39 cellular contexts compared by ENCODE assay signal in genomic region chr5:82644229-82644628, GRCh38.
"Had no signal": no experiment of that assay in that cellular context is flagged by ENCODE, and none has a peak within 500 bp of the region (broad histone marks: within the 10 kb centered on the region; RNA-seq: fewer than 3 reads in every experiment).

No MANE protein-coding gene starts in this region.

- H3K27ac Mint-ChIP-seq: activated CD4-positive, alpha-beta memory T cell treated with anti-CD3 and anti-CD28 coated beads, Interleukin-2, amount 10 ng/mL, durations not matched to agents 7 days and 5 days; activated CD4-positive, alpha-beta T cell treated with anti-CD3 and anti-CD28 coated beads for 36 hours; activated CD4-positive, alpha-beta T cell treated with anti-CD3 and anti-CD28 coated beads, Interleukin-2, amount 10 ng/mL, durations not matched to agents 7 days and 5 days; activated CD8-positive, alpha-beta memory T cell treated with anti-CD3 and anti-CD28 coated beads, Interleukin-2, amount 10 ng/mL, durations not matched to agents 7 days and 5 days; activated CD8-positive, alpha-beta T cell treated with anti-CD3 and anti-CD28 coated beads, Interleukin-2, amount 10 ng/mL, durations not matched to agents 7 days and 5 days; activated naive CD4-positive, alpha-beta T cell treated with anti-CD3 and anti-CD28 coated beads for 36 hours; activated naive CD4-positive, alpha-beta T cell treated with anti-CD3 and anti-CD28 coated beads, Interleukin-2, amount 50 U/mL, for 72 hours; activated naive CD8-positive, alpha-beta T cell treated with anti-CD3 and anti-CD28 coated beads for 36 hours; activated T-cell treated with anti-CD3 and anti-CD28 coated beads, Interleukin-2, amount 50 U/mL, for 24 hours; activated T-helper 2 cell treated with anti-CD3 and anti-CD28 coated beads, Interferon-gamma antibody, Interleukin-2, Interleukin-4, amounts not matched to agents 10 μg/mL and 5 μg/mL and 100 μg/mL, durations not matched to agents 14 hours and 24 hours and 36 hours; T-helper 1 cell treated with Interleukin-12 subunit alpha and Interleukin-12 subunit beta and Interleukin-4 antibody, amounts not matched to agents 30 μg/mL and 1 μg/mL, for 36 hours; T-helper 2 cell treated with Interferon-gamma antibody and Interleukin-4, amounts not matched to agents 5 μg/mL and 100 μg/mL, for 36 hours; WTC11 had no signal

- H3K4me3 ChIP-seq: adrenal gland, body of pancreas, cardiac muscle cell had no signal

- H3K9me3 ChIP-seq: adrenal gland, body of pancreas had no signal

- H3K27me3 Mint-ChIP-seq: activated naive CD8-positive, alpha-beta T cell treated with anti-CD3 and anti-CD28 coated beads for 36 hours; central memory CD8-positive, alpha-beta T cell had no signal

- H3K36me3 Mint-ChIP-seq: activated CD8-positive, alpha-beta memory T cell treated with anti-CD3 and anti-CD28 coated beads, Interleukin-2, amount 10 ng/mL, durations not matched to agents 7 days and 5 days; activated naive CD4-positive, alpha-beta T cell treated with anti-CD3 and anti-CD28 coated beads, Interleukin-2, amount 50 U/mL, for 72 hours; activated naive CD8-positive, alpha-beta T cell treated with anti-CD3 and anti-CD28 coated beads for 36 hours; WTC11 had no signal

- H3K27ac ChIP-seq: adrenal gland, body of pancreas, cardiac muscle cell, WERI-Rb-1 had no signal

- DNase-seq: activated CD4-positive, alpha-beta memory T cell treated with anti-CD3 and anti-CD28 coated beads, Interleukin-2, amount 10 ng/mL, durations not matched to agents 7 days and 5 days; activated CD4-positive, alpha-beta T cell treated with anti-CD3 and anti-CD28 coated beads for 1 hour; activated CD4-positive, alpha-beta T cell treated with anti-CD3 and anti-CD28 coated beads for 36 hours; activated CD4-positive, alpha-beta T cell treated with anti-CD3 and anti-CD28 coated beads for 48 hours; activated CD4-positive, alpha-beta T cell treated with anti-CD3 and anti-CD28 coated beads, Interleukin-2, amount 10 ng/mL, durations not matched to agents 7 days and 5 days; activated CD4-positive, alpha-beta T cell treated with anti-CD3 and anti-CD28 coated beads, Interleukin-2, amount 50 U/mL, for 48 hours; activated CD4-positive, CD25-positive, alpha-beta regulatory T cell; activated CD8-positive, alpha-beta memory T cell treated with anti-CD3 and anti-CD28 coated beads for 24 hours; activated CD8-positive, alpha-beta memory T cell treated with anti-CD3 and anti-CD28 coated beads, Interleukin-2, amount 10 ng/mL, durations not matched to agents 7 days and 5 days; activated CD8-positive, alpha-beta memory T cell treated with anti-CD3 and anti-CD28 coated beads, Interleukin-2, amount 50 U/mL, for 48 hours; activated CD8-positive, alpha-beta T cell treated with anti-CD3 and anti-CD28 coated beads, Interleukin-2, amount 10 ng/mL, durations not matched to agents 7 days and 5 days; activated effector memory CD4-positive, alpha-beta T cell treated with Interleukin-2 at 50 U/mL for 16 hours; activated gamma-delta T cell; activated naive CD4-positive, alpha-beta T cell treated with anti-CD3 and anti-CD28 coated beads for 36 hours; activated naive CD4-positive, alpha-beta T cell treated with anti-CD3 and anti-CD28 coated beads, Interleukin-2, amount 50 U/mL, for 16 hours; activated naive CD8-positive, alpha-beta T cell treated with anti-CD3 and anti-CD28 coated beads for 36 hours; activated T-cell treated with anti-CD3 and anti-CD28 coated beads, Interleukin-2, amount 50 U/mL, for 24 hours; activated T-cell treated with anti-CD3 and anti-CD28 coated beads, Interleukin-2, amount 50 U/mL, for 48 hours; adrenal gland; amniotic stem cell; aorta; body of pancreas; caudate nucleus; cerebellar nuclear complex; T-helper 1 cell; T-helper 2 cell; T-helper 9 cell; WERI-Rb-1 had no signal

- H3K36me3 ChIP-seq: adrenal gland, cardiac muscle cell, WERI-Rb-1 had no signal

- H3K9me3 Mint-ChIP-seq: activated CD4-positive, alpha-beta memory T cell treated with anti-CD3 and anti-CD28 coated beads, Interleukin-2, amount 10 ng/mL, durations not matched to agents 7 days and 5 days; activated CD4-positive, alpha-beta T cell treated with anti-CD3 and anti-CD28 coated beads, Interleukin-2, amount 10 ng/mL, durations not matched to agents 7 days and 5 days; activated naive CD4-positive, alpha-beta T cell treated with anti-CD3 and anti-CD28 coated beads for 36 hours; activated naive CD4-positive, alpha-beta T cell treated with anti-CD3 and anti-CD28 coated beads, Interleukin-2, amount 50 U/mL, for 72 hours; activated naive CD8-positive, alpha-beta T cell treated with anti-CD3 and anti-CD28 coated beads for 36 hours; activated T-cell treated with anti-CD3 and anti-CD28 coated beads, Interleukin-2, amount 50 U/mL, for 24 hours; activated T-helper 2 cell treated with anti-CD3 and anti-CD28 coated beads, Interferon-gamma antibody, Interleukin-2, Interleukin-4, amounts not matched to agents 10 μg/mL and 5 μg/mL and 100 μg/mL, durations not matched to agents 14 hours and 24 hours and 36 hours; central memory CD8-positive, alpha-beta T cell; T-helper 1 cell treated with Interleukin-12 subunit alpha and Interleukin-12 subunit beta and Interleukin-4 antibody, amounts not matched to agents 30 μg/mL and 1 μg/mL, for 36 hours; T-helper 2 cell treated with Interferon-gamma antibody and Interleukin-4, amounts not matched to agents 5 μg/mL and 100 μg/mL, for 36 hours; WTC11 had no signal

- ATAC-seq: activated CD4-positive, alpha-beta T cell treated with anti-CD3 and anti-CD28 coated beads for 36 hours; activated CD4-positive, CD25-positive, alpha-beta regulatory T cell treated with anti-CD3 and anti-CD28 coated beads, Interleukin-2, amount 50 U/mL, for 24 hours; activated CD8-positive, alpha-beta memory T cell treated with anti-CD3 and anti-CD28 coated beads, Interleukin-2, amount 10 ng/mL, durations not matched to agents 7 days and 5 days; activated CD8-positive, alpha-beta T cell treated with anti-CD3 and anti-CD28 coated beads, Interleukin-2, amount 10 ng/mL, durations not matched to agents 7 days and 5 days; activated naive CD4-positive, alpha-beta T cell treated with anti-CD3 and anti-CD28 coated beads, Interleukin-2, amount 50 U/mL, for 72 hours; body of pancreas; WTC11 had no signal

- H3K4me3 Mint-ChIP-seq: activated CD4-positive, alpha-beta memory T cell treated with anti-CD3 and anti-CD28 coated beads, Interleukin-2, amount 10 ng/mL, durations not matched to agents 7 days and 5 days; activated CD4-positive, alpha-beta T cell treated with anti-CD3 and anti-CD28 coated beads for 36 hours; activated CD4-positive, alpha-beta T cell treated with anti-CD3 and anti-CD28 coated beads, Interleukin-2, amount 10 ng/mL, durations not matched to agents 7 days and 5 days; activated CD8-positive, alpha-beta memory T cell treated with anti-CD3 and anti-CD28 coated beads, Interleukin-2, amount 10 ng/mL, durations not matched to agents 7 days and 5 days; activated CD8-positive, alpha-beta T cell treated with anti-CD3 and anti-CD28 coated beads, Interleukin-2, amount 10 ng/mL, durations not matched to agents 7 days and 5 days; activated naive CD4-positive, alpha-beta T cell treated with anti-CD3 and anti-CD28 coated beads for 36 hours; activated naive CD8-positive, alpha-beta T cell treated with anti-CD3 and anti-CD28 coated beads for 36 hours; activated T-cell treated with anti-CD3 and anti-CD28 coated beads, Interleukin-2, amount 50 U/mL, for 24 hours; central memory CD8-positive, alpha-beta T cell; T-helper 1 cell treated with Interleukin-12 subunit alpha and Interleukin-12 subunit beta and Interleukin-4 antibody, amounts not matched to agents 30 μg/mL and 1 μg/mL, for 36 hours; T-helper 2 cell treated with Interferon-gamma antibody and Interleukin-4, amounts not matched to agents 5 μg/mL and 100 μg/mL, for 36 hours; WTC11 had no signal

- FAIRE-seq: astrocyte, bronchial epithelial cell, TTC549 had no signal

- H3K27me3 ChIP-seq: adrenal gland, body of pancreas, cardiac muscle cell had no signal

- H3K4me1 Mint-ChIP-seq: activated CD4-positive, alpha-beta T cell treated with anti-CD3 and anti-CD28 coated beads for 36 hours; central memory CD8-positive, alpha-beta T cell had no signal
